In the genomic region with DNA sequence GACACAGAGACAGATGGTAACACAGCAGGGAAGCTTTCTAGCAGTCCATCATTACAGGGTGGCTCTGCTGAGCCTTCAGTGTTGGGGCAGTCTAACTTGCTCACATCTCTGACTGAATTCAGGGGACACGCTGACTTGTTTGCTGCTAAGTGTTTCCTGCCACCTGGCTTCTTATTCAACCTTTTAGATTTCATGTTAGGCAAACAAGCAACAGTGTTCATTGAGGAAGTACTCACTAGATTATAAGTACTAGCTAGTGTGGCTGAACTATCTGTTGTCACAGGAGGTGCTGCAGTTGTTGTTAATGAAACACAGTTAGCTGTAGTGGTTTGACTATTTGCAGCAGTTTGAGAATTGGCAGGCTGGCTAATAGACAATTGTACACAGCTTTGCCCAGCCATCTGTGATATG, we compare ENCODE assay signal across 17 cellular contexts. TPM values are rescaled to one million over a fixed set of nuclear protein-coding genes. Genes with fewer than 3 reads are reported as not detected.
DNase-seq lines count a peak whose midpoint lies in the region; ATAC-seq and TF ChIP-seq lines count a peak whose summit lies in the region.
"Had no signal": no experiment of that assay in that cellular context is flagged by ENCODE, and none has a peak within 500 bp of the region (broad histone marks: within the 10 kb centered on the region; RNA-seq: fewer than 3 reads in every experiment).

No MANE protein-coding gene starts in this region.

- in situ Hi-C loops in GM13976 (cut with MboI; ENCODE audit: low sequenced_read_pairs, unreplicated experiment), result no loop called here

- ATAC-seq in HG03045 (IDR thresholded peaks at IDR 0.05; ENCODE audit: unreplicated experiment), result no peak
- ATAC-seq in activated naive CD4-positive, alpha-beta T cell treated with anti-CD3 and anti-CD28 coated beads, Interleukin-2, amount 50 U/mL, for 72 hours, result no peak
- ATAC-seq: A549; left lobe of liver; natural killer cell treated with Interleukin-12 subunit alpha and Interleukin-12 subunit beta and Interleukin-15 and Interleukin-18, amount 100 ng/mL, for 72 hours had no signal

- H3K4me1 ChIP-seq in thymus (ENCODE audit: control insufficient read depth, insufficient read depth, low read length), result peaks cover 5% of the 10 kb centered on the region

- DNase-seq in NCI-H748 (lab: John Stamatoyannopoulos, UW; ENCODE audit: unreplicated experiment) (peak; percentile 59), NCI-H748 treated with DMSO at 0.1 percent for 48 hours (lab: John Stamatoyannopoulos, UW) (no peak), NCI-H345 (lab: John Stamatoyannopoulos, UW) (peak; percentile 48), choroid plexus epithelial cell (ENCODE audit: low read depth) (peak; percentile 39), GM13976 (ENCODE audit: low spot score) (no peak)
- DNase-seq in activated naive CD4-positive, alpha-beta T cell treated with anti-CD3 and anti-CD28 coated beads, Interleukin-2, amount 50 U/mL, for 72 hours (ENCODE audit: low spot score in 2 of 2), result no peak
- DNase-seq: activated effector memory CD4-positive, alpha-beta T cell treated with Interleukin-2 at 50 U/mL for 16 hours; aorta; hypothalamus; NCI-H1048; PC-9 had no signal

- no peaks in the 10 kb centered on the region for H3K9me3 ChIP-seq in thymus (ENCODE audit: control insufficient read depth)
- H3K9me3 ChIP-seq: A549 had no signal

- WGBS in thymus, result 76% methylated on average over 1 of the region's 1 CpG

- H3K4me3 ChIP-seq in choroid plexus epithelial cell (ENCODE audit: low read depth, low read length) (no peak overlapping the region), thymus (ENCODE audit: low read length) (no peak overlapping the region)
- H3K4me3 ChIP-seq: A549, PC-9 had no signal

- peaks cover 8 to 12% of the 10 kb centered on the region in 2 donors for H3K9me3 Mint-ChIP-seq in activated naive CD4-positive, alpha-beta T cell treated with anti-CD3 and anti-CD28 coated beads, Interleukin-2, amount 50 U/mL, for 72 hours
- H3K9me3 Mint-ChIP-seq: dendritic cell treated with granulocyte-macrophage colony-stimulating factor and Interleukin-4, amounts not matched to agents 40 ng/mL and 50 ng/mL, for 4 days; natural killer cell treated with Interleukin-12 subunit alpha and Interleukin-12 subunit beta and Interleukin-15 and Interleukin-18, amount 100 ng/mL, for 72 hours had no signal

- peaks cover 39% of the 10 kb centered on the region for H3K36me3 ChIP-seq in thymus (ENCODE audit: control insufficient read depth, insufficient read depth)

- H3K27ac ChIP-seq in thymus (ENCODE audit: low read depth), result peak overlapping the region; percentile 76
- H3K27ac ChIP-seq: A549, PC-9 had no signal

- TF ChIP-seq CTCF in choroid plexus epithelial cell (conservative IDR thresholded peaks at IDR 0.05; ENCODE audit: low read depth, low read length) (no peak), GM13976 (IDR thresholded peaks at IDR 0.05; ENCODE audit: borderline replicate concordance, control extremely low read depth, extremely low read depth, insufficient read depth, missing control alignments) (no peak)

- no peak overlapping the region for H3K27ac Mint-ChIP-seq in activated naive CD4-positive, alpha-beta T cell treated with anti-CD3 and anti-CD28 coated beads, Interleukin-2, amount 50 U/mL, for 72 hours
- H3K27ac Mint-ChIP-seq: dendritic cell treated with granulocyte-macrophage colony-stimulating factor and Interleukin-4, amounts not matched to agents 40 ng/mL and 50 ng/mL, for 4 days; natural killer cell treated with Interleukin-12 subunit alpha and Interleukin-12 subunit beta and Interleukin-15 and Interleukin-18, amount 100 ng/mL, for 72 hours had no signal

- no peaks in the 10 kb centered on the region for H3K27me3 ChIP-seq in thymus (ENCODE audit: control insufficient read depth, insufficient read depth)

- H3K36me3 Mint-ChIP-seq in activated naive CD4-positive, alpha-beta T cell treated with anti-CD3 and anti-CD28 coated beads, Interleukin-2, amount 50 U/mL, for 72 hours, result peaks cover 40 to 41% of the 10 kb centered on the region in 2 donors

RNA-seq across cellular contexts. Expression of gene USF3, which starts 37.3 kb away (rescaled TPM):
- 8.6 TPM for polyA plus RNA-seq in thymus
- total RNA-seq in activated naive CD4-positive, alpha-beta T cell treated with anti-CD3 and anti-CD28 coated beads, Interleukin-2, amount 50 U/mL, for 72 hours, result 10 to 100 TPM; 14.0 to 22.2 TPM

Comparison
In these comparisons a context has a peak if more than half of its experiments do, and no peak if none do; other contexts are left out.
1. DNase-seq: peak in NCI-H748 (single experiment), NCI-H345 (single experiment) and choroid plexus epithelial cell (single experiment); none in NCI-H748 treated with DMSO at 0.1 percent for 48 hours (single experiment), GM13976 (single experiment) and activated naive CD4-positive, alpha-beta T cell treated with anti-CD3 and anti-CD28 coated beads, Interleukin-2, amount 50 U/mL, for 72 hours (0 of 2).